ENCODE assay signal across 28 cellular contexts in genomic region chr7:140190588-140190987, GRCh38.
"Had no signal": no experiment of that assay in that cellular context is flagged by ENCODE, and none has a peak within 500 bp of the region (broad histone marks: within the 10 kb centered on the region; RNA-seq: fewer than 3 reads in every experiment).

No MANE protein-coding gene starts in this region.

- H3K27me3 ChIP-seq: gastrocnemius medialis had no signal

- ATAC-seq: activated naive CD4-positive, alpha-beta T cell treated with anti-CD3 and anti-CD28 coated beads, Interleukin-2, amount 50 U/mL, for 72 hours; activated T-cell treated with anti-CD3 and anti-CD28 coated beads, Interleukin-2, amount 50 U/mL, for 72 hours; foreskin keratinocyte had no signal

- H3K9me3 ChIP-seq: esophagus muscularis mucosa, gastrocnemius medialis had no signal

- H3K27ac ChIP-seq: brain microvascular endothelial cell, esophagus muscularis mucosa, foreskin keratinocyte had no signal

- H3K36me3 ChIP-seq: brain microvascular endothelial cell, esophagus muscularis mucosa, gastrocnemius medialis had no signal

- H3K4me3 ChIP-seq: esophagus muscularis mucosa, gastrocnemius medialis had no signal

- H3K4me1 ChIP-seq: esophagus muscularis mucosa, foreskin keratinocyte, gastrocnemius medialis had no signal

- DNase-seq: activated CD4-positive, alpha-beta memory T cell treated with anti-CD3 and anti-CD28 coated beads, Interleukin-2, amount 10 ng/mL, durations not matched to agents 7 days and 5 days; activated CD4-positive, alpha-beta T cell treated with anti-CD3 and anti-CD28 coated beads for 1 hour; activated CD4-positive, alpha-beta T cell treated with anti-CD3 and anti-CD28 coated beads for 4 hours; activated CD4-positive, alpha-beta T cell treated with anti-CD3 and anti-CD28 coated beads, Interleukin-2, amount 10 ng/mL, durations not matched to agents 7 days and 5 days; activated CD4-positive, alpha-beta T cell treated with anti-CD3 and anti-CD28 coated beads, Interleukin-2, amount 50 U/mL, for 4 hours; activated CD4-positive, CD25-positive, alpha-beta regulatory T cell; activated CD8-positive, alpha-beta memory T cell treated with anti-CD3 and anti-CD28 coated beads, Interleukin-2, amount 50 U/mL, for 48 hours; activated gamma-delta T cell; activated naive CD4-positive, alpha-beta T cell; activated naive CD4-positive, alpha-beta T cell treated with anti-CD3 and anti-CD28 coated beads, Interleukin-2, amount 10 ng/mL, durations not matched to agents 7 days and 5 days; activated naive CD8-positive, alpha-beta T cell treated with anti-CD3 and anti-CD28 coated beads, Interleukin-2, amount 10 ng/mL, durations not matched to agents 7 days and 5 days; activated T-cell treated with anti-CD3 and anti-CD28 coated beads for 4 hours; activated T-cell treated with anti-CD3 and anti-CD28 coated beads, Interleukin-2, amount 50 U/mL, for 24 hours; activated T-cell treated with anti-CD3 and anti-CD28 coated beads, Interleukin-2, amount 50 U/mL, for 72 hours; brain microvascular endothelial cell; caudate nucleus; cortex of kidney; effector CD8-positive, alpha-beta T cell; erythroblast; foreskin keratinocyte; gastrocnemius medialis; glutamatergic neuron; T-helper 2 cell had no signal

- FAIRE-seq: astrocyte, colon, endometrium had no signal
